In genomic region chr16:57148481-57148880, GRCh38 we compare ENCODE assay signal across 13 cellular contexts. TPM values are rescaled to one million over a fixed set of nuclear protein-coding genes. Genes with fewer than 3 reads are reported as not detected.
DNase-seq lines count a peak whose midpoint lies in the region; ATAC-seq and TF ChIP-seq lines count a peak whose summit lies in the region.
"Had no signal": no experiment of that assay in that cellular context is flagged by ENCODE, and none has a peak within 500 bp of the region (broad histone marks: within the 10 kb centered on the region; RNA-seq: fewer than 3 reads in every experiment).

No MANE protein-coding gene starts in this region.

- POLR2A ChIA-PET in A673 (lab: Charles Lee; ENCODE audit: low non-redundant PET): interaction anchor here (0.6 kb wide), 1 partner anchor 50 kb away, joined by 3 read pairs; no protein-coding TSS in a partner anchor

- no TSS peak for BruUV-seq in A673 (replicated peaks; lab: Mats Ljungman, UMichigan)

- CTCF ChIA-PET in A673 (lab: Charles Lee): interaction anchor here (1.3 kb wide), 1 partner anchor 56 kb away, joined by 9 read pairs; the partner anchor contains the start of gene CPNE2

- TF ChIP-seq CTCF in A673 (conservative IDR thresholded peaks at IDR 0.05; ENCODE audit: low read depth, low read length): no peak

- no peaks in the 10 kb centered on the region for H3K9me3 ChIP-seq in A673 (ENCODE audit: low read depth, low read length, poor library complexity, severe bottlenecking)
- no peaks in the 10 kb centered on the region for H3K9me3 ChIP-seq in esophagus (ENCODE audit: control insufficient read depth in 2 of 2, insufficient read depth in 1 of 2, low read depth in 1 of 2, low read length in 1 of 2)

- no peak for DNase-seq in A673 (ENCODE audit: low spot score)
- peak; percentile 46 for DNase-seq in H7
- peak; percentile 48 for DNase-seq in posterior vena cava (ENCODE audit: low spot score)
- DNase-seq in NCI-H187 (lab: John Stamatoyannopoulos, UW): no peak
- no peak for DNase-seq in DMS 273 (lab: John Stamatoyannopoulos, UW; ENCODE audit: unreplicated experiment)
- DNase-seq: activated T-cell treated with anti-CD3 and anti-CD28 coated beads, Interleukin-2, amount 50 U/mL, for 48 hours; GDM1; hypothalamus had no signal

- H3K27ac ChIP-seq in A673 (ENCODE audit: low read depth, low read length, poor library complexity, severe bottlenecking) (peak overlapping the region; percentile 91), esophagus (ENCODE audit: low read depth in 2 of 2, low read length in 1 of 2) (peak overlapping the region; percentile 22 to 71)

- intact Hi-C loops in A673 (cut with micrococcal nuclease; ENCODE audit: unreplicated experiment) (no loop called here), posterior vena cava (cut with DNase I) (no loop called here)

- H3K4me3 ChIP-seq in A673 (ENCODE audit: low read depth, low read length, poor library complexity, severe bottlenecking): no peak overlapping the region
- no peak overlapping the region for H3K4me3 ChIP-seq in H7 (ENCODE audit: insufficient read depth, low read depth, low read length)
- no peak overlapping the region for H3K4me3 ChIP-seq in esophagus (ENCODE audit: low read depth in 1 of 2, low read length in 2 of 2)

- peaks cover 63% of the 10 kb centered on the region for H3K4me1 ChIP-seq in A673 (ENCODE audit: insufficient read depth, low read length, poor library complexity, severe bottlenecking)
- peaks cover 5 to 24% of the 10 kb centered on the region in 2 donors for H3K4me1 ChIP-seq in esophagus (ENCODE audit: control insufficient read depth in 2 of 2, insufficient read depth in 2 of 2, low read length in 1 of 2)

- H3K36me3 ChIP-seq in A673 (ENCODE audit: insufficient read depth, low read length, poor library complexity, severe bottlenecking): peaks cover 11% of the 10 kb centered on the region
- H3K36me3 ChIP-seq in H7 (replicated peaks; ENCODE audit: control insufficient read depth, insufficient read depth, low read length): peaks cover under 1% of the 10 kb centered on the region
- peaks cover 5 to 9% of the 10 kb centered on the region in 2 donors for H3K36me3 ChIP-seq in esophagus (ENCODE audit: control insufficient read depth in 2 of 2, insufficient read depth in 2 of 2, low read length in 1 of 2)

- 91 to 93% methylated on average over 6 of the region's 6 CpGs for WGBS in esophagus, 2 donors

- H3K27me3 ChIP-seq in A673 (replicated peaks; ENCODE audit: insufficient read depth, low read depth, low read length, poor library complexity): no peaks in the 10 kb centered on the region
- H3K27me3 ChIP-seq in H7 (ENCODE audit: control insufficient read depth, insufficient read depth, low read length): no peaks in the 10 kb centered on the region
- no peaks in the 10 kb centered on the region for H3K27me3 ChIP-seq in esophagus (ENCODE audit: control insufficient read depth in 1 of 2, insufficient read depth in 2 of 2, low read length in 2 of 2)

- no peak for ATAC-seq in HG03469 (IDR thresholded peaks at IDR 0.05; ENCODE audit: unreplicated experiment)
- no peak for ATAC-seq in GM21390 (IDR thresholded peaks at IDR 0.05; ENCODE audit: unreplicated experiment)
- ATAC-seq: activated CD4-positive, CD25-positive, alpha-beta regulatory T cell treated with anti-CD3 and anti-CD28 coated beads, Interleukin-2, amount 50 U/mL, for 24 hours; HCT116 had no signal

RNA-seq across cellular contexts. Expression of gene PSME3IP1, which starts 37.4 kb away (rescaled TPM):
- total RNA-seq in A673 (2021): 128 and 133 TPM in 2 replicates
- 60.9 and 63.3 TPM in 2 replicates for total RNA-seq in H7 (2014; rRNA removed; shearing (Covaris generic))
- polyA plus RNA-seq in esophagus: 10 to 100 TPM; 50.4 to 50.6 TPM
- total RNA-seq in posterior vena cava: 10 to 100 TPM; 56.0 to 56.1 TPM

RNA-seq across cellular contexts. Expression of gene RSPRY1, which starts 37.6 kb away (rescaled TPM):
- total RNA-seq in A673 (2021) (45.6 and 47.6 TPM in 2 replicates), posterior vena cava (10 to 100 TPM; 26.8 to 27.6 TPM)
- 31.0 and 49.8 TPM in 2 replicates for total RNA-seq in H7 (2014; rRNA removed; shearing (Covaris generic))
- polyA plus RNA-seq in esophagus: 1 to 10 TPM; 7.5 to 9.8 TPM

RNA-seq across cellular contexts. Expression of gene CPNE2, which starts 56.1 kb away (rescaled TPM):
- 38.1 and 43.6 TPM in 2 replicates for total RNA-seq in A673 (2021)
- total RNA-seq in H7 (2014; rRNA removed; shearing (Covaris generic)): 19.4 and 21.1 TPM in 2 replicates
- 10 to 100 TPM; 18.3 to 24.5 TPM for polyA plus RNA-seq in esophagus
- 10 to 100 TPM; 26.7 to 28.4 TPM for total RNA-seq in posterior vena cava

Comparison
In these comparisons a context has a peak if more than half of its experiments do, and no peak if none do; other contexts are left out.
1. DNase-seq: peak in H7 (single experiment) and posterior vena cava (single experiment); none in A673 (single experiment), NCI-H187 (0 of 2) and DMS 273 (single experiment).